8 cellular contexts compared by ENCODE assay signal in the genomic region with DNA sequence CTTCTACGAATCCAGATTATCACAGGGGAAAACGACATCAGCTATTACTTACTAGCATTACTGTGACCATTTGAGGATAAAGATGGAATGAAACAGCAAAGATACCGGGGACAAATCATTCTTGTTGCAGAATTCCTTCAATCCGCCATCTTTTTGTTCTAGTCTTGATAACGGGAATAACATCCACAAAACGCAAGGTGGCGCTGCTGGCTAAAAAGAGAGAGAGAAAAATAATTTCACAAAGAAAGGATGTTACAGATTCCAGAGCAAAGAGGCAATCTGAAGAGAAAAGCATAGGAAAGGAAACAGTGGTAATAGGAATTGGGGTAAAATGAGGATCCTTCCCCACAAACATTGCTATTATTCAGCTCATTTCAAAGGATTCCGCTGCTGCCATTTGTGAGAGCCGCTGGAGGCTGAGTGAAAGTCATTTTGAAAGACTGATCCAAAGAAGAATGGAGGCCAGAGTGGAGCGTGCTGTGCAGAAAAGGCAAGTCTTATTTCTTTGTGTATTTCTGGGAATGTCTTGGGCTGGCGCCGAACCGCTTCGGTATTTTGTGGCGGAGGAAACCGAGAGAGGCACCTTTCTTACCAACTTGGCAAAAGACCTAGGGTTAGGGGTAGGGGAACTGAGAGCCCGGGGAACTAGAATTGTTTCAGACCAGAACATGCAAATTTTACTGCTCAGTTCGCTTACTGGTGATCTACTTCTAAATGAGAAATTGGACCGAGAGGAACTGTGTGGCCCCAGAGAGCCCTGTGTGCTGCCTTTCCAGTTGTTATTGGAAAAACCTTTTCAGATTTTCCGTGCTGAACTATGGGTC. TPM values are rescaled to one million over a fixed set of nuclear protein-coding genes. Genes with fewer than 3 reads are reported as not detected.
DNase-seq lines count a peak whose midpoint lies in the region; ATAC-seq, FAIRE-seq and TF ChIP-seq lines count a peak whose summit lies in the region.

TSS of gene PCDHB7 (plus strand) at position 264 of the 824 bp plus-strand sequence. CDS start at position 456, 192 bp downstream.

- H3K27ac ChIP-seq in spleen (no peak within 1 kb of the TSS), prostate gland (no peak within 1 kb of the TSS)

- H3K27me3 ChIP-seq in spleen (replicated peaks in 1 of 7), result peaks cover 0 to 64% (median 3%) of the 10 kb centered on the region in 7 donors
- peaks cover 6% of the 10 kb centered on the region for H3K27me3 ChIP-seq in prostate gland (replicated peaks; ENCODE audit: insufficient read depth)

- in situ Hi-C loops in GM13976 (cut with MboI; ENCODE audit: low sequenced_read_pairs, unreplicated experiment), result no loop called here

- no peaks in the 10 kb centered on the region for H3K36me3 ChIP-seq in spleen
- no peaks in the 10 kb centered on the region for H3K36me3 ChIP-seq in prostate gland

- intact Hi-C loops in spleen (cut with DNase I; ENCODE audit: low total_unique reads) (no loop called here), prostate gland (cut with DNase I) (no loop called here)

- H3K4me1 Mint-ChIP-seq in activated T-cell treated with anti-CD3 and anti-CD28 coated beads, Interleukin-2, amount 50 U/mL, for 4 hours (ENCODE audit: low read depth), result peaks cover 4% of the 10 kb centered on the region

- TF ChIP-seq CTCF in fibroblast of mammary gland (conservative IDR thresholded peaks at IDR 0.05; ENCODE audit: control insufficient read depth, insufficient read depth, low read depth, low read length) (peak; percentile 48), spleen (IDR thresholded peaks at IDR 0.05 in 8 of 11, conservative IDR thresholded peaks at IDR 0.05 in 3 of 11) (peak in 7 of 11 experiments; percentile 11 to 44 (median 31)), GM13976 (IDR thresholded peaks at IDR 0.05; ENCODE audit: borderline replicate concordance, control extremely low read depth, extremely low read depth, insufficient read depth, missing control alignments) (no peak), prostate gland (IDR thresholded peaks at IDR 0.05) (peak in 1 of 4 experiments; percentile 11)

- H3K4me1 ChIP-seq in spleen, result no peaks in the 10 kb centered on the region
- no peaks in the 10 kb centered on the region for H3K4me1 ChIP-seq in prostate gland (replicated peaks)

- H3K4me3 ChIP-seq in fibroblast of mammary gland (ENCODE audit: control insufficient read depth, low read depth, low read length), result no peak within 1 kb of the TSS
- peak within 1 kb of the TSS in 1 of 8 donors; percentile 36 for H3K4me3 ChIP-seq in spleen
- H3K4me3 ChIP-seq in prostate gland, result no peak within 1 kb of the TSS

- FAIRE-seq in RCC 7860 (lab: Jason Lieb, UNC), result no peak

- H3K9me3 ChIP-seq in spleen, result peaks cover 0 to 51% (median 36%) of the 10 kb centered on the region in 8 donors
- H3K9me3 ChIP-seq in prostate gland, result no peaks in the 10 kb centered on the region

- no peak for ATAC-seq in activated T-cell treated with anti-CD3 and anti-CD28 coated beads, Interleukin-2, amount 50 U/mL, for 4 hours

- H3K4me3 Mint-ChIP-seq in activated T-cell treated with anti-CD3 and anti-CD28 coated beads, Interleukin-2, amount 50 U/mL, for 4 hours, result no peak within 1 kb of the TSS

- 24 to 40% (median 33%) methylated on average over 20 of the region's 20 CpGs for WGBS in spleen, 5 donors
- WGBS in prostate gland, result 25% methylated on average over 20 of the region's 20 CpGs

- H3K36me3 Mint-ChIP-seq in activated T-cell treated with anti-CD3 and anti-CD28 coated beads, Interleukin-2, amount 50 U/mL, for 4 hours (ENCODE audit: insufficient read depth), result no peaks in the 10 kb centered on the region

- peaks cover 5% of the 10 kb centered on the region for H3K9me3 Mint-ChIP-seq in activated T-cell treated with anti-CD3 and anti-CD28 coated beads, Interleukin-2, amount 50 U/mL, for 4 hours

- peaks cover 33% of the 10 kb centered on the region for H3K27me3 Mint-ChIP-seq in activated T-cell treated with anti-CD3 and anti-CD28 coated beads, Interleukin-2, amount 50 U/mL, for 4 hours (ENCODE audit: low read depth)

- TF ChIP-seq POLR2A in spleen (IDR thresholded peaks at IDR 0.05), result no peak
- TF ChIP-seq POLR2A in prostate gland (IDR thresholded peaks at IDR 0.05), result no peak

- DNase-seq in A172 (ENCODE audit: low spot score), result peak; percentile 51
- DNase-seq in ELF-1 (ENCODE audit: low read depth, low spot score), result peak; percentile 4
- DNase-seq in RCC 7860 (ENCODE audit: low spot score), result peak; percentile 14
- DNase-seq in fibroblast of mammary gland (ENCODE audit: low read depth), result peak; percentile 20
- no peak for DNase-seq in spleen
- no peak for DNase-seq in GM13976 (ENCODE audit: low spot score)
- DNase-seq in prostate gland (ENCODE audit: low spot score), result no peak
- DNase-seq in activated T-cell treated with anti-CD3 and anti-CD28 coated beads, Interleukin-2, amount 50 U/mL, for 4 hours, result no peak

RNA-seq across cellular contexts. Expression of gene PCDHB7, which starts in this region (rescaled TPM):
- 5.2 and 6.9 TPM in 2 replicates for total RNA-seq in A172 (2014; rRNA removed; shearing (Covaris generic))
- total RNA-seq in spleen (1 to 10 TPM in 4 of 7 donors, under 1 TPM in 3; 0.51 to 1.6 (median 1.3) TPM), prostate gland (1 to 10 TPM; 1.2 to 1.9 TPM)
- under 1 TPM in 2 of 3 donors, not detected in 1; 0.08 to 0.16 TPM for polyA plus RNA-seq in spleen
- not detected for total RNA-seq in activated T-cell treated with anti-CD3 and anti-CD28 coated beads, Interleukin-2, amount 50 U/mL, for 4 hours

Comparison
In these comparisons a context has a peak if more than half of its experiments do, and no peak if none do; other contexts are left out.
1. DNase-seq: peak in A172 (single experiment), ELF-1 (single experiment), RCC 7860 (single experiment) and fibroblast of mammary gland (single experiment); none in spleen (single experiment), GM13976 (single experiment), prostate gland (single experiment) and activated T-cell treated with anti-CD3 and anti-CD28 coated beads, Interleukin-2, amount 50 U/mL, for 4 hours (single experiment).